Comparison of ENCODE assay signal across 15 cellular contexts in genomic region chr4:73066928-73067327, GRCh38. TPM values are rescaled to one million over a fixed set of nuclear protein-coding genes. Genes with fewer than 3 reads are reported as not detected.
DNase-seq lines count a peak whose midpoint lies in the region; ATAC-seq, FAIRE-seq and TF ChIP-seq lines count a peak whose summit lies in the region.
"Had no signal": no experiment of that assay in that cellular context is flagged by ENCODE, and none has a peak within 500 bp of the region (broad histone marks: within the 10 kb centered on the region; RNA-seq: fewer than 3 reads in every experiment).

No MANE protein-coding gene starts in this region.

- in situ Hi-C loops in G401 (cut with HindIII; ENCODE audit: low sequenced_read_pairs), result no loop called here

- peak overlapping the region; percentile 78 for H3K27ac Mint-ChIP-seq in activated CD4-positive, alpha-beta memory T cell treated with anti-CD3 and anti-CD28 coated beads, Interleukin-2, amount 10 ng/mL, durations not matched to agents 7 days and 5 days
- H3K27ac Mint-ChIP-seq in immature natural killer cell, result peak overlapping the region; percentile 70 to 98 (median 86)

- H4K20me1 ChIP-seq in BLaER1, result no peaks in the 10 kb centered on the region

- peak overlapping the region; percentile 14 for H3K4me3 Mint-ChIP-seq in activated CD4-positive, alpha-beta memory T cell treated with anti-CD3 and anti-CD28 coated beads, Interleukin-2, amount 10 ng/mL, durations not matched to agents 7 days and 5 days
- H3K4me3 Mint-ChIP-seq in immature natural killer cell, result peak overlapping the region in 1 of 5 donors; percentile 7

- peaks cover 16% of the 10 kb centered on the region for H3K4me1 ChIP-seq in BLaER1
- H3K4me1 ChIP-seq: uterus had no signal

- H3K4me1 Mint-ChIP-seq in activated CD4-positive, alpha-beta memory T cell treated with anti-CD3 and anti-CD28 coated beads, Interleukin-2, amount 10 ng/mL, durations not matched to agents 7 days and 5 days, result peaks cover 35% of the 10 kb centered on the region
- peaks cover 35 to 63% of the 10 kb centered on the region in 2 donors for H3K4me1 Mint-ChIP-seq in immature natural killer cell

- FAIRE-seq in GM12891 (lab: Jason Lieb, UNC), result peak; percentile 9
- FAIRE-seq: islet of Langerhans had no signal

- no peaks in the 10 kb centered on the region for H3K27me3 Mint-ChIP-seq in activated CD4-positive, alpha-beta memory T cell treated with anti-CD3 and anti-CD28 coated beads, Interleukin-2, amount 10 ng/mL, durations not matched to agents 7 days and 5 days
- peaks cover 5 to 20% (median 14%) of the 10 kb centered on the region in 3 donors for H3K27me3 Mint-ChIP-seq in immature natural killer cell (ENCODE audit: low read depth in 3 of 3)

- peaks cover 32% of the 10 kb centered on the region for H3K36me3 ChIP-seq in BLaER1
- H3K36me3 ChIP-seq: brain microvascular endothelial cell, uterus had no signal

- peaks cover 35% of the 10 kb centered on the region for H3K36me3 Mint-ChIP-seq in activated CD4-positive, alpha-beta memory T cell treated with anti-CD3 and anti-CD28 coated beads, Interleukin-2, amount 10 ng/mL, durations not matched to agents 7 days and 5 days (ENCODE audit: low read depth)
- H3K36me3 Mint-ChIP-seq in immature natural killer cell, result peaks cover 0 to 10% (median 6%) of the 10 kb centered on the region in 3 donors

- no peaks in the 10 kb centered on the region for H3K9me3 Mint-ChIP-seq in activated CD4-positive, alpha-beta memory T cell treated with anti-CD3 and anti-CD28 coated beads, Interleukin-2, amount 10 ng/mL, durations not matched to agents 7 days and 5 days
- no peaks in the 10 kb centered on the region for H3K9me3 Mint-ChIP-seq in immature natural killer cell

- no peak overlapping the region for H3K9ac ChIP-seq in BLaER1

- H3K27ac ChIP-seq in BLaER1, result no peak overlapping the region
- H3K27ac ChIP-seq: brain microvascular endothelial cell, uterus had no signal

- no peak for ATAC-seq in GM21786 (IDR thresholded peaks at IDR 0.05; ENCODE audit: unreplicated experiment)
- ATAC-seq: gastrocnemius medialis had no signal

- TF ChIP-seq POLR2A in GM12891 (IDR thresholded peaks at IDR 0.05; ENCODE audit: low read depth, low read length), result no peak

- CTCF ChIA-PET in activated CD4-positive, alpha-beta memory T cell treated with anti-CD3 and anti-CD28 coated beads, Interleukin-2, amount 10 ng/mL, durations not matched to agents 7 days and 5 days (lab: Charles Lee), result interaction anchor here (1.3 to 3.8 kb wide), 3 partner anchors 14 to 193 kb away, joined by 3 to 18 read pairs (median 4); partner anchors contain the start of gene ANKRD17

- no peaks in the 10 kb centered on the region for H3K9me3 ChIP-seq in BLaER1
- H3K9me3 ChIP-seq: gastrocnemius medialis, uterus had no signal

- H3K4me2 ChIP-seq in BLaER1, result peak overlapping the region; percentile 80

- DNase-seq in GM12891 (ENCODE audit: insufficient read length, low spot score) (no peak), immature natural killer cell (no peak), G401 (ENCODE audit: low spot score) (no peak)
- DNase-seq in activated CD4-positive, alpha-beta memory T cell treated with anti-CD3 and anti-CD28 coated beads, Interleukin-2, amount 10 ng/mL, durations not matched to agents 7 days and 5 days, result no peak
- no peak for DNase-seq in NK-92 treated with Interleukin-12 subunit alpha and Interleukin-12 subunit beta, amount 100 ng/mL, for 24 hours (lab: John Stamatoyannopoulos, UW)
- no peak for DNase-seq in effector CD8-positive, alpha-beta T cell (lab: John Stamatoyannopoulos, UW)
- DNase-seq: brain microvascular endothelial cell, gastrocnemius medialis, HCEC 1CT, NCI-H187 treated with DMSO at 0.1 percent for 48 hours, NCI-H524 treated with DMSO at 0.1 percent for 48 hours, uterus had no signal

- no peak overlapping the region for H3K4me3 ChIP-seq in BLaER1
- H3K4me3 ChIP-seq: gastrocnemius medialis, uterus had no signal

- no peaks in the 10 kb centered on the region for H3K27me3 ChIP-seq in BLaER1
- H3K27me3 ChIP-seq: brain microvascular endothelial cell, gastrocnemius medialis, uterus had no signal

- POLR2A ChIA-PET in activated CD4-positive, alpha-beta memory T cell treated with anti-CD3 and anti-CD28 coated beads, Interleukin-2, amount 10 ng/mL, durations not matched to agents 7 days and 5 days (lab: Charles Lee), result interaction anchor here (1.2 to 8.2 kb wide), 3 partner anchors 13 to 192 kb away, joined by 4 to 108 read pairs (median 32); partner anchors contain the start of gene ANKRD17

TF ChIP-seq in GM12891, 5 proteins besides CTCF, POLR2A, EP300 and RAD21:
- TF ChIP-seq SPI1 (IDR thresholded peaks at IDR 0.05; ENCODE audit: low read depth, low read length) (no peak), POLR2AphosphoS5 (IDR thresholded peaks at IDR 0.05; ENCODE audit: low read depth, low read length) (no peak), TAF1 (IDR thresholded peaks at IDR 0.05; ENCODE audit: low read depth, low read length) (no peak), POU2F2 (IDR thresholded peaks at IDR 0.05; ENCODE audit: low read depth, low read length) (no peak), PAX5 (IDR thresholded peaks at IDR 0.05; ENCODE audit: insufficient read depth, low read length, severe bottlenecking) (no peak)

RNA-seq across cellular contexts. Expression of gene COX18, which starts 2.6 kb away (rescaled TPM):
- polyA plus RNA-seq in GM12891 (2012; ENCODE audit: low read depth, missing spikeins), result 13.6 TPM
- total RNA-seq in activated CD4-positive, alpha-beta memory T cell treated with anti-CD3 and anti-CD28 coated beads, Interleukin-2, amount 10 ng/mL, durations not matched to agents 7 days and 5 days, result 10 to 100 TPM; 14.5 to 14.9 TPM
- polyA plus RNA-seq in immature natural killer cell, result 1 to 10 TPM; 4.9 to 6.7 (median 4.9) TPM
- total RNA-seq in G401 (2014; rRNA removed; shearing (Covaris generic)), result 31.1 and 46.5 TPM in 2 replicates
